Comparison of ENCODE assay signal across 8 cellular contexts in the genomic region with DNA sequence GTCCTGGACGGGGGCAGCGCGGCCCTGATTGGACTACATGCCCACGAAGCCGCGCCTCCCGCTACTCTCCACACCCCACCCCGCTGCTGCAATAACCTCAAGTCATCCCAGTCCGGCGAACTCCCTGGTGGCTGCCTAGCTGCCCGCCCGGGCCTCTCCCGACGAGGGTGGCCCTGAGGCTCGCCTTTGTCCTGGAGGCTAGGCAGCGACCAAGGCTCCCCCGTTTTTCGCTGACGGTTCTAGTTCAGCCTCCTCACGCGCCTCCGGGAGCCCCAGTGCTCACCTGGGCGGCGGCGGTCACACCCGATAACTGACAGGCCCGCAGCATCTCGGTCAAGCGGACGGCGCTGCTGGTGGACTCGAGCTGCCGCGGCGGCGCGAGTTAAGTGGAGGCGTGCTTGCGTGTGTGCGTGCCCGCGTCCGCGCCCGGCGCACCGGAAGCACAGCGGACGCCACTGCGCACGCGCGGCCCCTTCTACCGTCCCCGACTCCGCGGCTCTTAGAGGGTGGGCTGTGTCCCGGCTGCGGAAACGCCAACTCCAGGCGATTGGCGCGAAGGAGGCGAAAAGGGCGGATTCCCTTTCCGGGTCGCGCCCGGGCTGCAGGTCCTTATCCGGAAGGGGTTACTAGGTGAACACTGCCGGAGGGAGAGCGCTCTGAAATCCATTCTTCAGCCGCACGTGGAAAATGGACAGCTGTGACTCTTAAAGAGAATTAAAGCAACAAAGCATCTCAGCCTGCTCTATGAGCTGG. TPM values are rescaled to one million over a fixed set of nuclear protein-coding genes. Genes with fewer than 3 reads are reported as not detected.
A peak's percentile ranks its signal among the peaks of the same experiment; 100 is the strongest.
DNase-seq lines count a peak whose midpoint lies in the region; ATAC-seq, FAIRE-seq and TF ChIP-seq lines count a peak whose summit lies in the region.

A gene (minus strand): TSS at position 408 of the 753 bp plus-strand sequence. CDS start 80 bp downstream, at position 328.

- TF ChIP-seq CTCF in AG09309 (IDR thresholded peaks at IDR 0.05; ENCODE audit: control insufficient read depth, insufficient read depth, low read depth, low read length, missing control alignments): no peak
- no peak for TF ChIP-seq CTCF in kidney (IDR thresholded peaks at IDR 0.05; ENCODE audit: borderline replicate concordance, extremely low read depth, insufficient read depth)

- DNase-seq in AG09309 (ENCODE audit: low read depth) (peak; percentile 86), NCI-H446 (lab: John Stamatoyannopoulos, UW) (peak; percentile 92 to 98), cerebellar nuclear complex (lab: John Stamatoyannopoulos, UW) (peak; percentile 73 to 92), kidney (peak; percentile 98)
- peak; percentile 92 for DNase-seq in activated CD4-positive, CD25-positive, alpha-beta regulatory T cell treated with anti-CD3 and anti-CD28 coated beads, Interleukin-2, amount 50 U/mL, for 72 hours
- DNase-seq in stimulated activated CD4-positive, alpha-beta T cell treated with anti-CD3 and anti-CD28 coated beads, Interleukin-15, amount 100 ng/mL, for 24 hours: peak; percentile 98

- intact Hi-C loops in kidney (cut with DNase I): no loop called here

- peak within 1 kb of the TSS; percentile 99 for H3K27ac ChIP-seq in kidney (ENCODE audit: low read depth in 2 of 2, low read length in 2 of 2)

- H3K4me1 ChIP-seq in kidney (ENCODE audit: control insufficient read depth in 1 of 2, insufficient read depth in 1 of 2, low read depth in 1 of 2, low read length in 2 of 2): peaks cover 10 to 14% of the 10 kb centered on the region in 2 donors

- H3K4me3 ChIP-seq in AG09309 (ENCODE audit: control insufficient read depth, low read depth, low read length) (peak within 1 kb of the TSS; percentile 91), kidney (ENCODE audit: low read length in 2 of 2) (peak within 1 kb of the TSS; percentile 70 to 73)

- H3K36me3 ChIP-seq in kidney (ENCODE audit: control insufficient read depth in 1 of 2, insufficient read depth in 2 of 2, low read length in 2 of 2): no peaks in the 10 kb centered on the region

- FAIRE-seq in kidney (lab: Jason Lieb, UNC): no peak

- peak within 1 kb of the TSS; percentile 81 to 82 for H3K9ac ChIP-seq in kidney (ENCODE audit: low read length in 2 of 2)

- H3K9me3 ChIP-seq in kidney (ENCODE audit: control insufficient read depth in 1 of 2, low read length in 2 of 2): no peaks in the 10 kb centered on the region

- ATAC-seq in GM19025 (IDR thresholded peaks at IDR 0.05; ENCODE audit: low read depth, unreplicated experiment): peak; percentile 84
- ATAC-seq in HG03342 (IDR thresholded peaks at IDR 0.05; ENCODE audit: unreplicated experiment): peak; percentile 85

RNA-seq across cellular contexts. Expression of the gene that starts here (rescaled TPM):
- total RNA-seq in kidney: 74.0 TPM
- polyA plus RNA-seq in kidney (ENCODE audit: insufficient read depth, low read depth, low replicate concordance): 113 TPM

Comparison
In these comparisons a context has a peak if more than half of its experiments do, and no peak if none do; other contexts are left out.
1. Peak in every context shown above with its lines: DNase-seq, ATAC-seq, H3K4me3 ChIP-seq and H3K27ac ChIP-seq.